In the genomic region with DNA sequence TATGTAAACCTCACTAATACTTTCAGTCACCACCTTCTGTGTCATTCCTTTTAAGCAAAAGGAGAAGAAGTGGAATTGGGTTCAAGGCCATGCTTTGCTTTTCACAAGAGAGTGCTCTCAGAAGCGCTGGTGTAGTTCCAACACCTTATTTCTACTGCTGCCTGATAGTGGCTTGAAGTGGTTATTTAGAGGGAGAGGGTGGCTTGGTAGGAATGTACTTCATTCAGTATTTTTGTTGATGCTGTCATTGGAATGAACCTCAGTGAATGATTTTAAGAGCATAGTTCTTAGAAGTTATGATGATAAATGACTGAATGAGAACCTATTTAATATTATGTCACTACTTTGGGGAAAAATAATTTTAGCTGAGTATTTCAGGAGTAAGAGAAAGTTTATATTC, we compare ENCODE assay signal across 21 cellular contexts.
"Had no signal": no experiment of that assay in that cellular context is flagged by ENCODE, and none has a peak within 500 bp of the region (broad histone marks: within the 10 kb centered on the region; RNA-seq: fewer than 3 reads in every experiment).

No MANE protein-coding gene starts in this region.

- H3K27ac ChIP-seq: gastrocnemius medialis, heart left ventricle, prostate gland had no signal

- H3K4me3 Mint-ChIP-seq: activated naive CD8-positive, alpha-beta T cell treated with anti-CD3 and anti-CD28 coated beads, Interleukin-2, amount 10 ng/mL, durations not matched to agents 7 days and 5 days; mesothelial cell of epicardium had no signal

- H3K36me3 Mint-ChIP-seq: activated naive CD8-positive, alpha-beta T cell treated with anti-CD3 and anti-CD28 coated beads, Interleukin-2, amount 10 ng/mL, durations not matched to agents 7 days and 5 days had no signal

- H3K27ac Mint-ChIP-seq: activated naive CD8-positive, alpha-beta T cell treated with anti-CD3 and anti-CD28 coated beads, Interleukin-2, amount 10 ng/mL, durations not matched to agents 7 days and 5 days; mesothelial cell of epicardium had no signal

- H3K27me3 ChIP-seq: gastrocnemius medialis, heart left ventricle had no signal

- DNase-seq: activated CD4-positive, alpha-beta T cell treated with anti-CD3 and anti-CD28 coated beads, Interleukin-2, amount 50 U/mL, for 4 hours; activated naive CD4-positive, alpha-beta T cell; activated naive CD8-positive, alpha-beta T cell treated with anti-CD3 and anti-CD28 coated beads, Interleukin-2, amount 10 ng/mL, durations not matched to agents 7 days and 5 days; activated T-cell treated with anti-CD3 and anti-CD28 coated beads for 4 hours; anterior cingulate cortex; caudate nucleus; cortex of kidney; effector CD8-positive, alpha-beta T cell; gastrocnemius medialis; heart left ventricle; left cardiac atrium; right cardiac atrium; small intestine; stimulated activated CD4-positive, alpha-beta T cell treated with anti-CD3 and anti-CD28 coated beads, Interleukin-4, amount 100 ng/mL, for 24 hours; stimulated activated naive CD4-positive, alpha-beta T cell; substantia nigra; trophoblast cell had no signal

- H3K4me1 ChIP-seq: gastrocnemius medialis, prostate gland had no signal

- H3K36me3 ChIP-seq: gastrocnemius medialis, heart left ventricle, prostate gland had no signal

- H3K4me3 ChIP-seq: gastrocnemius medialis, heart left ventricle, lung, prostate gland had no signal

- ATAC-seq: activated CD4-positive, CD25-positive, alpha-beta regulatory T cell treated with anti-CD3 and anti-CD28 coated beads, Interleukin-2, amount 50 U/mL, for 24 hours; gastrocnemius medialis; heart left ventricle; right cardiac atrium had no signal

- H3K9me3 ChIP-seq: gastrocnemius medialis, prostate gland had no signal

- H3K27me3 Mint-ChIP-seq: activated naive CD8-positive, alpha-beta T cell treated with anti-CD3 and anti-CD28 coated beads, Interleukin-2, amount 10 ng/mL, durations not matched to agents 7 days and 5 days had no signal
